Comparison of ENCODE assay signal across 8 cellular contexts in genomic region chr16:87382023-87382785, GRCh38. TPM values are rescaled to one million over a fixed set of nuclear protein-coding genes. Genes with fewer than 3 reads are reported as not detected.
DNase-seq lines count a peak whose midpoint lies in the region; ATAC-seq and TF ChIP-seq lines count a peak whose summit lies in the region.

No MANE protein-coding gene starts in this region.

- no peak for TF ChIP-seq POLR2A in esophagus squamous epithelium (IDR thresholded peaks at IDR 0.05)

- CTCF ChIA-PET in Panc1 (lab: Charles Lee), result interaction anchor here (0.6 kb wide), 1 partner anchor 12 kb away, joined by 4 read pairs; no protein-coding TSS in a partner anchor

- H3K27me3 ChIP-seq in Panc1 (ENCODE audit: control insufficient read depth, insufficient read depth, low read length) (no peaks in the 10 kb centered on the region), esophagus squamous epithelium (no peaks in the 10 kb centered on the region), parathyroid adenoma (ENCODE audit: control insufficient read depth, insufficient read depth, low read length) (no peaks in the 10 kb centered on the region)

- H3K27ac ChIP-seq in Panc1 (ENCODE audit: low read length) (peak overlapping the region; percentile 55), esophagus squamous epithelium (peak overlapping the region; percentile 92 to 98 (median 95)), parathyroid adenoma (peak overlapping the region; percentile 64)

- H3K9ac ChIP-seq in parathyroid adenoma, result no peak overlapping the region

- 20 to 25% methylated on average over 14 to 17 of the region's 17 CpGs for WGBS in esophagus squamous epithelium, 2 donors

- H3K4me1 ChIP-seq in Panc1 (ENCODE audit: control insufficient read depth, insufficient read depth, low read length), result peaks cover 13% of the 10 kb centered on the region
- peaks cover 25 to 72% (median 34%) of the 10 kb centered on the region in 3 donors for H3K4me1 ChIP-seq in esophagus squamous epithelium
- H3K4me1 ChIP-seq in parathyroid adenoma, result peaks cover 17% of the 10 kb centered on the region

- ATAC-seq in Panc1 (no peak), HG03159 (IDR thresholded peaks at IDR 0.05; ENCODE audit: unreplicated experiment) (no peak), GM18520 (IDR thresholded peaks at IDR 0.05; ENCODE audit: unreplicated experiment) (no peak), GM18519 (IDR thresholded peaks at IDR 0.05; ENCODE audit: low FRiP score, unreplicated experiment) (no peak)

- TSS peak; percentile 82 for BruUV-seq in Panc1 (replicated peaks; lab: Mats Ljungman, UMichigan)

- H3K36me3 ChIP-seq in Panc1 (ENCODE audit: control insufficient read depth, insufficient read depth, low read length), result peaks cover 4% of the 10 kb centered on the region; the same call in 1 of the 2 replicates
- peaks cover 0 to 5% (median 0%) of the 10 kb centered on the region in 3 donors for H3K36me3 ChIP-seq in esophagus squamous epithelium
- no peaks in the 10 kb centered on the region for H3K36me3 ChIP-seq in parathyroid adenoma (ENCODE audit: control insufficient read depth, insufficient read depth, low read length)

- H3K4me2 ChIP-seq in parathyroid adenoma (ENCODE audit: low read length), result peak overlapping the region; percentile 84

- POLR2A ChIA-PET in Panc1 (lab: Charles Lee), result interaction anchor here (0.6 kb wide), 1 partner anchor 13 kb away, joined by 20 read pairs; no protein-coding TSS in a partner anchor

- peaks cover 35% of the 10 kb centered on the region for H3K79me2 ChIP-seq in parathyroid adenoma

- intact Hi-C loops in Panc1 (cut with micrococcal nuclease; ENCODE audit: unreplicated experiment) (no loop called here), esophagus squamous epithelium (cut with DNase I) (no loop called here)

- DNase-seq in ELF-1 (ENCODE audit: low read depth, low spot score), result peak; percentile 16
- DNase-seq in Panc1 (ENCODE audit: low read depth, low spot score), result no peak
- DNase-seq in esophagus squamous epithelium (lab: John Stamatoyannopoulos, UW), result no peak
- DNase-seq in stimulated activated naive CD4-positive, alpha-beta T cell treated with Interleukin-2 at 50 U/mL for 16 hours (lab: John Stamatoyannopoulos, UW), result no peak

- in situ Hi-C loops in Panc1 (cut with HindIII; ENCODE audit: low pct_unique_long_range_greater_than_20kb, low sequenced_read_pairs), result no loop called here

- H2AFZ ChIP-seq in parathyroid adenoma, result no peak overlapping the region

- no peak for TF ChIP-seq CTCF in Panc1 (IDR thresholded peaks at IDR 0.05)
- no peak for TF ChIP-seq CTCF in esophagus squamous epithelium (IDR thresholded peaks at IDR 0.05)
- no peak for TF ChIP-seq CTCF in parathyroid adenoma (IDR thresholded peaks at IDR 0.05)

- peak overlapping the region; percentile 60 for H3K4me3 ChIP-seq in Panc1 (ENCODE audit: low read depth in 2 of 2, low read length in 2 of 2)
- peak overlapping the region; percentile 74 to 96 (median 84) for H3K4me3 ChIP-seq in esophagus squamous epithelium
- peak overlapping the region; percentile 67 for H3K4me3 ChIP-seq in parathyroid adenoma (ENCODE audit: low read depth, low read length)

- H3K9me3 ChIP-seq in Panc1 (ENCODE audit: control insufficient read depth, insufficient read depth, low read depth, low read length) (no peaks in the 10 kb centered on the region), esophagus squamous epithelium (no peaks in the 10 kb centered on the region), parathyroid adenoma (ENCODE audit: control insufficient read depth, low read length) (no peaks in the 10 kb centered on the region)

RNA-seq across cellular contexts. Expression of gene FBXO31, which starts 1.4 kb away (rescaled TPM):
- 22.4 TPM for total RNA-seq in Panc1 (2021; ENCODE audit: unreplicated experiment)
- 17.6 TPM for polyA plus RNA-seq in Panc1 (2012; ENCODE audit: insufficient read length)
- total RNA-seq in esophagus squamous epithelium, result 10 to 100 TPM; 18.3 to 43.7 (median 21.2) TPM

RNA-seq across cellular contexts. Expression of gene MAP1LC3B, which starts 9.9 kb away (rescaled TPM):
- total RNA-seq in Panc1 (2021; ENCODE audit: unreplicated experiment) (75.2 TPM), esophagus squamous epithelium (10 to 100 TPM; 14.2 to 38.0 (median 24.4) TPM)
- 64.3 TPM for polyA plus RNA-seq in Panc1 (2012; ENCODE audit: insufficient read length)
